Comparison of ENCODE assay signal across 10 cellular contexts in the genomic region with DNA sequence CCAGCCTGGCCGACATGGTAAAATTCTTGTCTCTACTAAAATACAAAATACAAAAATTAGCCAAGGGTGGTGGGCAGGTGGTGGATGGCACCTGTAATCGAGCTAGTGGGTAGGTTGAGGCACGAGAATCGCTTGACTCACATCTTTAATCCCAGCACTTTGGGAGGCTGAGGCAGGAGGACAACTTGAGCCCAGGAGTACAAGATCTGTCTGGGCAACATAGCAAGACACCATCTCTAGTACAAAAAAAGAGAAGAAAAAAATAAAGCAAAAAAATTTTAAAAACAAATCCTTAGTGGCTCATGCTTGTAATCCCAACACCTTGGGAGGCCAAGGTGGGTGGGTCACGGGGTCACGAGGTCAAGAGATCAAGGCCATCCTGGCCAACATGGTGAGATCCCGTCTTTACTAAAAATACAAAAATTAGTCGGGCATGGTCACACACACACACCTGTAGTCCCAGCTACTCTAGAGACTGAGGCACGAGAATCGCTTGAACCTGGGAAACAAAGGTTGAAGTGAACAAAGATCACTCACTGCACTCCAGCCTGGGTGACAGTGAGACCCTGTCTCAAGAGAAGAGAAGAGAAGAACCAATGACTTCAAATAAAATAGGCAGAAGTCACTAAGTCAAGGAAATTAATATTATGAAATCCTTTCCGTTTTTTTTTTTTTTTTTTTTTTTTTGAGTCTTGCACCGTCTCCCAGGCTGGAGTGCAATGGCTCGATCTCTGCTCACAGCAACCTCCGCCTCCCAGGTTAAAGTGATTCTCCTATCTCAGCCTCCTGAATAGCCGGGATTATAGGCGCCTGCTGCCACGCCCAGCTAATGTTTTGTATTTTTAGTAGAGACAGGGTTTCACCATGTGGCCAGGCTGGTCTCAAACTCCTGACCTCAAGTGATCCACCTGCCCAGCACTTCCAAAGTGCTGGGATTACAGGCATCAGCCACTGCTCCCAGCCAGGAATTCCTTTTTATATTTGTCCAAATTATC. TPM values are rescaled to one million over a fixed set of nuclear protein-coding genes. Genes with fewer than 3 reads are reported as not detected.
DNase-seq lines count a peak whose midpoint lies in the region; ATAC-seq, FAIRE-seq and TF ChIP-seq lines count a peak whose summit lies in the region.
"Had no signal": no experiment of that assay in that cellular context is flagged by ENCODE, and none has a peak within 500 bp of the region (broad histone marks: within the 10 kb centered on the region; RNA-seq: fewer than 3 reads in every experiment).

No MANE protein-coding gene starts in this region.

- peaks cover 55% of the 10 kb centered on the region for H3K4me1 Mint-ChIP-seq in brain
- H3K4me1 Mint-ChIP-seq in naive B cell, result peaks cover 38 to 70% (median 43%) of the 10 kb centered on the region in 3 donors

- H3K9me3 ChIP-seq in heart right ventricle (no peaks in the 10 kb centered on the region), vagina (no peaks in the 10 kb centered on the region), Peyer's patch (no peaks in the 10 kb centered on the region)

- no peak for TF ChIP-seq CTCF in heart right ventricle (IDR thresholded peaks at IDR 0.05)
- no peak for TF ChIP-seq CTCF in brain (conservative IDR thresholded peaks at IDR 0.05)
- no peak for TF ChIP-seq CTCF in vagina (IDR thresholded peaks at IDR 0.05)
- no peak for TF ChIP-seq CTCF in Peyer's patch (IDR thresholded peaks at IDR 0.05)

- H3K27ac Mint-ChIP-seq in brain, result peak overlapping the region in 4 of 5 experiments; percentile 16 to 81 (median 50)
- peak overlapping the region; percentile 57 to 96 (median 82) for H3K27ac Mint-ChIP-seq in naive B cell

- no peaks in the 10 kb centered on the region for H3K9me3 Mint-ChIP-seq in brain
- H3K9me3 Mint-ChIP-seq in naive B cell, result no peaks in the 10 kb centered on the region

- peaks cover 34% of the 10 kb centered on the region for H3K36me3 Mint-ChIP-seq in brain
- H3K36me3 Mint-ChIP-seq in naive B cell, result no peaks in the 10 kb centered on the region

- intact Hi-C loops in heart right ventricle (cut with DNase I), result loop anchor here in 1 of 10 donors (5.0 kb wide), 1 partner anchor 50 kb away; the partner anchor contains the start of gene GPX1
- intact Hi-C loops in cardiac septum (cut with DNase I), result no loop called here
- intact Hi-C loops in vagina (cut with DNase I), result loop anchor here (5.0 kb wide), 1 partner anchor 50 kb away; the partner anchor contains the start of gene GPX1

- H3K27ac ChIP-seq in heart right ventricle (peak overlapping the region in 8 of 10 donors; percentile 1 to 48 (median 32)), vagina (peak overlapping the region; percentile 7), Peyer's patch (peak overlapping the region in 1 of 4 donors; percentile 3)
- H3K27ac ChIP-seq: C4-2B had no signal

- H3K27me3 Mint-ChIP-seq in brain (peaks cover 4% of the 10 kb centered on the region), naive B cell (no peaks in the 10 kb centered on the region)

- peak overlapping the region in 3 of 5 experiments; percentile 30 to 45 (median 40) for H3K4me3 Mint-ChIP-seq in brain
- peak overlapping the region in 6 of 8 donors; percentile 23 to 77 (median 60) for H3K4me3 Mint-ChIP-seq in naive B cell

- TF ChIP-seq POLR2A in vagina (IDR thresholded peaks at IDR 0.05) (no peak), GM12892 (IDR thresholded peaks at IDR 0.05; ENCODE audit: low read depth, low read length) (no peak), Peyer's patch (IDR thresholded peaks at IDR 0.05) (no peak)

- WGBS in heart right ventricle, 2 donors, result 57 to 64% methylated on average over 17 of the region's 17 CpGs

- H3K36me3 ChIP-seq in heart right ventricle (peaks cover 0 to 26% (median 0%) of the 10 kb centered on the region in 9 donors), vagina (peaks cover 0 to 9% of the 10 kb centered on the region in 2 donors), Peyer's patch (peaks cover 0 to 11% (median 0%) of the 10 kb centered on the region in 3 donors)

- no peak overlapping the region for H3K4me3 ChIP-seq in heart right ventricle
- no peak overlapping the region for H3K4me3 ChIP-seq in vagina
- no peak overlapping the region for H3K4me3 ChIP-seq in Peyer's patch

- DNase-seq in heart right ventricle (no peak), cardiac septum (ENCODE audit: low spot score) (no peak), naive B cell (no peak), vagina (ENCODE audit: extremely low spot score in 2 of 2) (no peak), GM12892 (ENCODE audit: insufficient read length) (no peak), Peyer's patch (no peak)
- DNase-seq: NCI-H1048 had no signal

- no peak for FAIRE-seq in GM12892 (lab: Jason Lieb, UNC)

- H3K27me3 ChIP-seq in heart right ventricle (no peaks in the 10 kb centered on the region), vagina (no peaks in the 10 kb centered on the region), Peyer's patch (no peaks in the 10 kb centered on the region)

- no peak for ATAC-seq in heart right ventricle
- ATAC-seq in naive B cell (ENCODE audit: low read depth in 2 of 2), result no peak
- no peak for ATAC-seq in GM21737 (IDR thresholded peaks at IDR 0.05; ENCODE audit: unreplicated experiment)

- peaks cover 4 to 82% (median 60%) of the 10 kb centered on the region in 9 donors for H3K4me1 ChIP-seq in heart right ventricle
- peaks cover 56% of the 10 kb centered on the region for H3K4me1 ChIP-seq in vagina
- peaks cover 0 to 60% (median 22%) of the 10 kb centered on the region in 4 donors for H3K4me1 ChIP-seq in Peyer's patch

RNA-seq across cellular contexts. Expression of gene RHOA, which starts 4.9 kb away (rescaled TPM):
- 100 to 1,000 TPM; 226 to 335 (median 250) TPM for total RNA-seq in heart right ventricle
- 100 to 1,000 TPM; 139 to 291 TPM for polyA plus RNA-seq in heart right ventricle
- total RNA-seq in cardiac septum, result 340 TPM
- 385 TPM for polyA plus RNA-seq in brain (ENCODE audit: insufficient read depth, low read depth, low replicate concordance)
- polyA plus RNA-seq in naive B cell (ENCODE audit: low read depth in 6 of 6), result 1,000 to 10,000 TPM in 1 of 6 donors, 100 to 1,000 TPM in 5; 695 to 1,035 (median 800) TPM
- total RNA-seq in vagina, result 377 TPM
- polyA plus RNA-seq in GM12892 (2012; ENCODE audit: missing spikeins), result 363 TPM
- total RNA-seq in Peyer's patch, result 100 to 1,000 TPM; 223 to 294 (median 274) TPM

RNA-seq across cellular contexts. Expression of gene TCTA, which starts 5.4 kb away (rescaled TPM):
- total RNA-seq in heart right ventricle, result 10 to 100 TPM; 13.9 to 22.6 (median 17.6) TPM
- 10 to 100 TPM; 16.5 to 19.0 TPM for polyA plus RNA-seq in heart right ventricle
- total RNA-seq in cardiac septum, result 26.5 TPM
- polyA plus RNA-seq in brain (ENCODE audit: insufficient read depth, low read depth, low replicate concordance), result 56.6 TPM
- 10 to 100 TPM; 45.9 to 99.9 (median 58.6) TPM for polyA plus RNA-seq in naive B cell (ENCODE audit: low read depth in 6 of 6)
- 16.7 TPM for total RNA-seq in vagina
- polyA plus RNA-seq in GM12892 (2012; ENCODE audit: missing spikeins), result 15.2 TPM
- 10 to 100 TPM; 12.4 to 56.4 (median 40.9) TPM for total RNA-seq in Peyer's patch

RNA-seq across cellular contexts. Expression of gene AMT, which starts 15.4 kb away (rescaled TPM):
- total RNA-seq in heart right ventricle (10 to 100 TPM; 21.3 to 40.9 (median 34.3) TPM), cardiac septum (20.1 TPM), vagina (6.1 TPM), Peyer's patch (10 to 100 TPM; 13.3 to 32.9 (median 25.1) TPM)
- polyA plus RNA-seq in heart right ventricle (10 to 100 TPM in 1 of 2 donors, 1 to 10 TPM in 1; 3.2 to 22.6 TPM), brain (ENCODE audit: insufficient read depth, low read depth, low replicate concordance) (2.7 TPM), naive B cell (ENCODE audit: low read depth in 6 of 6) (1 to 10 TPM in 3 of 6 donors, under 1 TPM in 3; 0.25 to 4.8 (median 1.2) TPM)
- polyA plus RNA-seq in GM12892 (2012; ENCODE audit: missing spikeins), result 6.2 TPM

RNA-seq across cellular contexts. Expression of gene NICN1, which starts 22.3 kb away (rescaled TPM):
- 10 to 100 TPM; 13.9 to 22.5 (median 18.3) TPM for total RNA-seq in heart right ventricle
- polyA plus RNA-seq in heart right ventricle, result 1 to 10 TPM; 7.7 to 8.3 TPM
- total RNA-seq in cardiac septum, result 21.9 TPM
- polyA plus RNA-seq in brain (ENCODE audit: insufficient read depth, low read depth, low replicate concordance), result 13.2 TPM
- 10 to 100 TPM in 3 of 6 donors, 1 to 10 TPM in 3; 4.4 to 17.0 (median 9.4) TPM for polyA plus RNA-seq in naive B cell (ENCODE audit: low read depth in 6 of 6)
- 5.9 TPM for total RNA-seq in vagina
- polyA plus RNA-seq in GM12892 (2012; ENCODE audit: missing spikeins), result 10.0 TPM
- total RNA-seq in Peyer's patch, result 1 to 10 TPM in 3 of 4 donors, not detected in 1; 2.0 to 7.7 (median 7.6) TPM

RNA-seq across cellular contexts. Expression of gene GPX1, which starts 48.7 kb away (rescaled TPM):
- total RNA-seq in heart right ventricle, result 100 to 1,000 TPM in 5 of 10 donors, 10 to 100 TPM in 5; 85.2 to 223 (median 102) TPM
- 100 to 1,000 TPM; 203 to 267 TPM for polyA plus RNA-seq in heart right ventricle
- 106 TPM for total RNA-seq in cardiac septum
- 188 TPM for polyA plus RNA-seq in brain (ENCODE audit: insufficient read depth, low read depth, low replicate concordance)
- polyA plus RNA-seq in naive B cell (ENCODE audit: low read depth in 6 of 6), result 100 to 1,000 TPM; 289 to 380 (median 329) TPM
- total RNA-seq in vagina, result 326 TPM
- 225 TPM for polyA plus RNA-seq in GM12892 (2012; ENCODE audit: missing spikeins)
- total RNA-seq in Peyer's patch, result 100 to 1,000 TPM; 104 to 161 (median 130) TPM
